ENCODE assay signal across 2 cellular contexts in genomic region chr4:169256856-169257756, GRCh38.
TF ChIP-seq lines count a peak whose summit lies in the region.

No MANE protein-coding gene starts in this region.

TF ChIP-seq in A549, 52 proteins besides CTCF, POLR2A, EP300 and RAD21:
- TF ChIP-seq CHD2 (IDR thresholded peaks at IDR 0.05; ENCODE audit: low read length, partially characterized antibody) (no peak), JUNB (IDR thresholded peaks at IDR 0.05) (no peak), CHD4 (IDR thresholded peaks at IDR 0.05; ENCODE audit: borderline replicate concordance) (no peak), PBX3 (IDR thresholded peaks at IDR 0.05) (no peak)

TF ChIP-seq in IMR-90, 13 proteins besides CTCF, POLR2A, EP300 and RAD21:
- TF ChIP-seq CHD1 (IDR thresholded peaks at IDR 0.05; ENCODE audit: low read depth, low read length): no peak
